In genomic region chr12:16189849-16190248, GRCh38 we compare ENCODE assay signal across 7 cellular contexts.
DNase-seq lines count a peak whose midpoint lies in the region; ATAC-seq and TF ChIP-seq lines count a peak whose summit lies in the region.

No MANE protein-coding gene starts in this region.

- no peaks in the 10 kb centered on the region for H3K36me3 Mint-ChIP-seq in progenitor cell of endocrine pancreas (ENCODE audit: insufficient read depth)
- H3K36me3 Mint-ChIP-seq in activated CD8-positive, alpha-beta T cell treated with anti-CD3 and anti-CD28 coated beads for 36 hours (ENCODE audit: low read depth): no peaks in the 10 kb centered on the region

- DNase-seq in NCI-H146 (lab: John Stamatoyannopoulos, UW) (peak; percentile 93), brain microvascular endothelial cell (no peak), progenitor cell of endocrine pancreas (ENCODE audit: low spot score, unreplicated experiment) (no peak), T-helper 1 cell (no peak)
- no peak for DNase-seq in activated CD8-positive, alpha-beta T cell treated with anti-CD3 and anti-CD28 coated beads for 36 hours
- DNase-seq in activated CD4-positive, alpha-beta T cell treated with anti-CD3 and anti-CD28 coated beads, Interleukin-2, amount 50 U/mL, for 48 hours: no peak

- no peaks in the 10 kb centered on the region for H3K9me3 Mint-ChIP-seq in progenitor cell of endocrine pancreas (ENCODE audit: low read depth)
- no peaks in the 10 kb centered on the region for H3K9me3 Mint-ChIP-seq in activated CD8-positive, alpha-beta T cell treated with anti-CD3 and anti-CD28 coated beads for 36 hours

- TF ChIP-seq CTCF in brain microvascular endothelial cell (IDR thresholded peaks at IDR 0.05; ENCODE audit: low read depth, low read length, missing control alignments) (peak; percentile 43), progenitor cell of endocrine pancreas (IDR thresholded peaks at IDR 0.05; ENCODE audit: unreplicated experiment) (peak; percentile 48)
- no peak for TF ChIP-seq CTCF in activated CD8-positive, alpha-beta T cell treated with anti-CD3 and anti-CD28 coated beads for 36 hours (IDR thresholded peaks at IDR 0.05)

- no peak overlapping the region for H3K27ac ChIP-seq in brain microvascular endothelial cell

- no peak overlapping the region for H3K4me3 Mint-ChIP-seq in progenitor cell of endocrine pancreas (ENCODE audit: low read depth)
- no peak overlapping the region for H3K4me3 Mint-ChIP-seq in activated CD8-positive, alpha-beta T cell treated with anti-CD3 and anti-CD28 coated beads for 36 hours

- no peaks in the 10 kb centered on the region for H3K27me3 ChIP-seq in brain microvascular endothelial cell (replicated peaks)

- in situ Hi-C loops in brain microvascular endothelial cell (cut with HindIII; ENCODE audit: low pct_ligation_motif_present, low sequenced_read_pairs): no loop called here

- H3K4me3 ChIP-seq in brain microvascular endothelial cell (ENCODE audit: low read depth, low read length): no peak overlapping the region

- no peak overlapping the region for H3K27ac Mint-ChIP-seq in progenitor cell of endocrine pancreas
- no peak overlapping the region for H3K27ac Mint-ChIP-seq in activated CD8-positive, alpha-beta T cell treated with anti-CD3 and anti-CD28 coated beads for 36 hours

- intact Hi-C loops in activated CD8-positive, alpha-beta T cell treated with anti-CD3 and anti-CD28 coated beads for 36 hours (cut with micrococcal nuclease): no loop called here

- H3K27me3 Mint-ChIP-seq in progenitor cell of endocrine pancreas: no peaks in the 10 kb centered on the region
- peaks cover 2% of the 10 kb centered on the region for H3K27me3 Mint-ChIP-seq in activated CD8-positive, alpha-beta T cell treated with anti-CD3 and anti-CD28 coated beads for 36 hours

- no peaks in the 10 kb centered on the region for H3K36me3 ChIP-seq in brain microvascular endothelial cell (replicated peaks)

- peaks cover 16% of the 10 kb centered on the region for H3K4me1 Mint-ChIP-seq in progenitor cell of endocrine pancreas (ENCODE audit: low read depth)
- H3K4me1 Mint-ChIP-seq in activated CD8-positive, alpha-beta T cell treated with anti-CD3 and anti-CD28 coated beads for 36 hours (ENCODE audit: low read depth): no peaks in the 10 kb centered on the region

- peak; percentile 63 for ATAC-seq in GM19395 (IDR thresholded peaks at IDR 0.05; ENCODE audit: unreplicated experiment)
- ATAC-seq in activated CD8-positive, alpha-beta T cell treated with anti-CD3 and anti-CD28 coated beads for 36 hours: no peak

- CTCF ChIA-PET in activated CD8-positive, alpha-beta T cell treated with anti-CD3 and anti-CD28 coated beads for 36 hours (lab: Charles Lee): no interaction called here

- POLR2A ChIA-PET in activated CD8-positive, alpha-beta T cell treated with anti-CD3 and anti-CD28 coated beads for 36 hours (lab: Charles Lee): no interaction called here
